Comparison of ENCODE assay signal across 19 cellular contexts in the genomic region with DNA sequence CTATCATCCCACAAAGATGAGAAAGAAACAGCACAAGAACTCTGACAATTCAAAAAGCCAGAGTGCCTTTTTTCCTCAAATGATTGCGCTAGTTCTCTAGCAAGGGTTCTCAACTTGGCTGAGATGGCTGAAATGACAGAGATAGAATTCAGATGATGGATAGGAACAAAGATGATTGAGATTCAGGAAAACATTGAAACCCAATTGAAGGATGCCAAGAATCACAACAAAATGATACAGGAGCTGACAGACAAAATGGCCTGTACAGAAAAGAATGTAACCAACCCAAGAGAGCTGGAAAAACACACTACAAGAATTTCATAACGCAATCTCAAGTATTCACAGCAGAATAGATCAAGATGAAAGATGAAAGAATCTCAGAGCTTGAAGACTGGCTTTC.
"Had no signal": no experiment of that assay in that cellular context is flagged by ENCODE, and none has a peak within 500 bp of the region (broad histone marks: within the 10 kb centered on the region; RNA-seq: fewer than 3 reads in every experiment).

No MANE protein-coding gene starts in this region.

- ATAC-seq: effector memory CD8-positive, alpha-beta T cell; esophagus mucosa; gastrocnemius medialis; heart right ventricle; left cardiac atrium; left lung; left ventricle myocardium superior; lower lobe of right lung; mucosa of descending colon had no signal

- H3K4me3 ChIP-seq: colonic mucosa, esophagus squamous epithelium, gastrocnemius medialis, heart right ventricle, left lung, lower lobe of right lung, mucosa of descending colon had no signal

- DNase-seq: colonic mucosa; cortex of kidney; effector CD8-positive, alpha-beta T cell; effector memory CD8-positive, alpha-beta T cell; erythroblast; esophagus squamous epithelium; foreskin fibroblast; foreskin melanocyte; gastrocnemius medialis; glutamatergic neuron; heart right ventricle; hippocampal formation; left cardiac atrium; left lung; left ventricle myocardium superior; lower lobe of right lung; mesenchymal stem cell; mucosa of descending colon had no signal
